Comparison of ENCODE assay signal across 23 cellular contexts in genomic region chr3:165128544-165128943, GRCh38. TPM values are rescaled to one million over a fixed set of nuclear protein-coding genes. Genes with fewer than 3 reads are reported as not detected.
"Had no signal": no experiment of that assay in that cellular context is flagged by ENCODE, and none has a peak within 500 bp of the region (broad histone marks: within the 10 kb centered on the region; RNA-seq: fewer than 3 reads in every experiment).

No MANE protein-coding gene starts in this region.

- H3K27me3 ChIP-seq: adrenal gland, breast epithelium, MG63, SJSA1 had no signal

- H3K27ac ChIP-seq: adrenal gland, breast epithelium, SJSA1 had no signal

- H3K9me3 ChIP-seq: adrenal gland, breast epithelium, MG63, SJSA1 had no signal

- H3K36me3 ChIP-seq: adrenal gland, breast epithelium, MG63, SJSA1 had no signal

- H3K4me3 ChIP-seq: adrenal gland, breast epithelium, MG63, SJSA1 had no signal

- ATAC-seq: activated CD4-positive, CD25-positive, alpha-beta regulatory T cell treated with anti-CD3 and anti-CD28 coated beads, Interleukin-2, amount 50 U/mL, for 24 hours; activated CD8-positive, alpha-beta T cell treated with anti-CD3 and anti-CD28 coated beads, Interleukin-2, amount 10 ng/mL, durations not matched to agents 7 days and 5 days; PC-3; SK-N-SH treated with all-trans-retinoic acid at 6 μM for 48 hours had no signal

- H3K4me1 ChIP-seq: adrenal gland, breast epithelium, SJSA1 had no signal

- DNase-seq: activated CD4-positive, alpha-beta T cell treated with anti-CD3 and anti-CD28 coated beads for 4 hours; activated CD8-positive, alpha-beta memory T cell treated with anti-CD3 and anti-CD28 coated beads, Interleukin-2, amount 50 U/mL, for 48 hours; activated CD8-positive, alpha-beta T cell treated with anti-CD3 and anti-CD28 coated beads, Interleukin-2, amount 10 ng/mL, durations not matched to agents 7 days and 5 days; activated naive CD4-positive, alpha-beta T cell treated with anti-CD3 and anti-CD28 coated beads, Interleukin-2, amount 50 U/mL, for 16 hours; activated naive CD8-positive, alpha-beta T cell treated with anti-CD3 and anti-CD28 coated beads, Interleukin-2, amount 10 ng/mL, durations not matched to agents 7 days and 5 days; activated T-cell treated with anti-CD3 and anti-CD28 coated beads, Interleukin-2, amount 50 U/mL, for 1 hour; adrenal gland; aorta; caudate nucleus; MG63; MV-4-11; NCI-H1105 treated with DMSO at 0.1 percent for 48 hours; NCI-H146; NCI-H1930; NCI-H446 treated with DMSO at 0.1 percent for 48 hours; NCI-H524 treated with DMSO at 0.1 percent for 48 hours; PC-3; SHP77 had no signal

RNA-seq across cellular contexts. Expression of gene SI, which starts 50.2 kb away (rescaled TPM):
- total RNA-seq: activated CD8-positive, alpha-beta T cell treated with anti-CD3 and anti-CD28 coated beads, Interleukin-2, amount 10 ng/mL, durations not matched to agents 7 days and 5 days; activated naive CD8-positive, alpha-beta T cell treated with anti-CD3 and anti-CD28 coated beads, Interleukin-2, amount 10 ng/mL, durations not matched to agents 7 days and 5 days; adrenal gland; aorta; breast epithelium; chondrocyte; PC-3; SJSA1 had no signal
